1 cellular context compared by ENCODE assay signal in genomic region chr6:31814677-31815024, GRCh38.
TF ChIP-seq lines count a peak whose summit lies in the region.

No MANE protein-coding gene starts in this region.

TF ChIP-seq in HepG2, 621 proteins besides CTCF, POLR2A, EP300 and RAD21 (continued from another document and continues in another):
- TF ChIP-seq SNAPC4 (CRISPR knock-in tag; IDR thresholded peaks at IDR 0.05) (no peak), HMGA1 (CRISPR knock-in tag; conservative IDR thresholded peaks at IDR 0.05) (no peak), HOXA5 (CRISPR knock-in tag; IDR thresholded peaks at IDR 0.05) (0 out of 2 replicates have a peak, but pooled peaks have one; percentile 13), UBTF (CRISPR knock-in tag; IDR thresholded peaks at IDR 0.05) (peak; percentile 21; the same call in 1 of the 2 replicates), AHR (CRISPR knock-in tag; IDR thresholded peaks at IDR 0.05) (no peak), ZNF792 (CRISPR knock-in tag; IDR thresholded peaks at IDR 0.05) (peak; percentile 24), MTF2 (CRISPR knock-in tag; IDR thresholded peaks at IDR 0.05; ENCODE audit: borderline replicate concordance) (no peak), THYN1 (CRISPR knock-in tag; IDR thresholded peaks at IDR 0.05; ENCODE audit: borderline replicate concordance, low read depth) (no peak), KAT8 (CRISPR knock-in tag; IDR thresholded peaks at IDR 0.05) (peak; percentile 27; the same call in 1 of the 2 replicates), ZNF598 (CRISPR knock-in tag; IDR thresholded peaks at IDR 0.05; ENCODE audit: borderline replicate concordance) (no peak), EHMT2 (IDR thresholded peaks at IDR 0.05; ENCODE audit: borderline replicate concordance, low read depth, low read length) (no peak), CHCHD3 (CRISPR knock-in tag; IDR thresholded peaks at IDR 0.05) (no peak), ZNF430 (CRISPR knock-in tag; IDR thresholded peaks at IDR 0.05) (no peak), NFE2L1 (CRISPR knock-in tag; IDR thresholded peaks at IDR 0.05; ENCODE audit: borderline replicate concordance) (no peak), ZNF318 (CRISPR knock-in tag; IDR thresholded peaks at IDR 0.05) (no peak), KLF12 (CRISPR knock-in tag; IDR thresholded peaks at IDR 0.05; ENCODE audit: borderline replicate concordance) (no peak; the same call in 1 of the 2 replicates), FOXA3 (CRISPR knock-in tag; IDR thresholded peaks at IDR 0.05) (peak; percentile 37), ZNF746 (CRISPR knock-in tag; IDR thresholded peaks at IDR 0.05) (no peak), MED1 (CRISPR knock-in tag; IDR thresholded peaks at IDR 0.05) (0 out of 2 replicates have a peak, but pooled peaks have one; percentile 28), SRSF4 (IDR thresholded peaks at IDR 0.05; ENCODE audit: low read depth, low read length, poor library complexity, severe bottlenecking) (no peak), TBL1XR1 (IDR thresholded peaks at IDR 0.05; ENCODE audit: borderline replicate concordance, low read length, partially characterized antibody) (no peak), HNF4A (CRISPR knock-in tag; IDR thresholded peaks at IDR 0.05) (no peak), EZH2 (conservative IDR thresholded peaks at IDR 0.05; ENCODE audit: low read depth, low read length) (no peak), MIER3 (CRISPR knock-in tag; IDR thresholded peaks at IDR 0.05; ENCODE audit: borderline replicate concordance) (no peak), HNRNPL (IDR thresholded peaks at IDR 0.05; ENCODE audit: low read depth, low read length) (no peak), CBX5 (CRISPR knock-in tag; IDR thresholded peaks at IDR 0.05; ENCODE audit: borderline replicate concordance) (no peak), ZNF441 (CRISPR knock-in tag; IDR thresholded peaks at IDR 0.05; ENCODE audit: borderline replicate concordance) (no peak), ZNF678 (CRISPR knock-in tag; IDR thresholded peaks at IDR 0.05) (no peak), ZNF354B (CRISPR knock-in tag; IDR thresholded peaks at IDR 0.05) (no peak), RNF219 (CRISPR knock-in tag; IDR thresholded peaks at IDR 0.05) (no peak), KAT7 (CRISPR knock-in tag; IDR thresholded peaks at IDR 0.05; ENCODE audit: borderline replicate concordance) (0 out of 2 replicates have a peak, but pooled peaks have one; percentile 10)
- TF ChIP-seq, protein P1, sequence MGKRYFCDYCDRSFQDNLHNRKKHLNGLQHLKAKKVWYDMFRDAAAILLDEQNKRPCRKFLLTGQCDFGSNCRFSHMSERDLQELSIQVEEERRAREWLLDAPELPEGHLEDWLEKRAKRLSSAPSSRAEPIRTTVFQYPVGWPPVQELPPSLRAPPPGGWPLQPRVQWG (CRISPR knock-in tag; IDR thresholded peaks at IDR 0.05; ENCODE audit: borderline replicate concordance, low read depth) = no peak
- TF ChIP-seq, protein P2, sequence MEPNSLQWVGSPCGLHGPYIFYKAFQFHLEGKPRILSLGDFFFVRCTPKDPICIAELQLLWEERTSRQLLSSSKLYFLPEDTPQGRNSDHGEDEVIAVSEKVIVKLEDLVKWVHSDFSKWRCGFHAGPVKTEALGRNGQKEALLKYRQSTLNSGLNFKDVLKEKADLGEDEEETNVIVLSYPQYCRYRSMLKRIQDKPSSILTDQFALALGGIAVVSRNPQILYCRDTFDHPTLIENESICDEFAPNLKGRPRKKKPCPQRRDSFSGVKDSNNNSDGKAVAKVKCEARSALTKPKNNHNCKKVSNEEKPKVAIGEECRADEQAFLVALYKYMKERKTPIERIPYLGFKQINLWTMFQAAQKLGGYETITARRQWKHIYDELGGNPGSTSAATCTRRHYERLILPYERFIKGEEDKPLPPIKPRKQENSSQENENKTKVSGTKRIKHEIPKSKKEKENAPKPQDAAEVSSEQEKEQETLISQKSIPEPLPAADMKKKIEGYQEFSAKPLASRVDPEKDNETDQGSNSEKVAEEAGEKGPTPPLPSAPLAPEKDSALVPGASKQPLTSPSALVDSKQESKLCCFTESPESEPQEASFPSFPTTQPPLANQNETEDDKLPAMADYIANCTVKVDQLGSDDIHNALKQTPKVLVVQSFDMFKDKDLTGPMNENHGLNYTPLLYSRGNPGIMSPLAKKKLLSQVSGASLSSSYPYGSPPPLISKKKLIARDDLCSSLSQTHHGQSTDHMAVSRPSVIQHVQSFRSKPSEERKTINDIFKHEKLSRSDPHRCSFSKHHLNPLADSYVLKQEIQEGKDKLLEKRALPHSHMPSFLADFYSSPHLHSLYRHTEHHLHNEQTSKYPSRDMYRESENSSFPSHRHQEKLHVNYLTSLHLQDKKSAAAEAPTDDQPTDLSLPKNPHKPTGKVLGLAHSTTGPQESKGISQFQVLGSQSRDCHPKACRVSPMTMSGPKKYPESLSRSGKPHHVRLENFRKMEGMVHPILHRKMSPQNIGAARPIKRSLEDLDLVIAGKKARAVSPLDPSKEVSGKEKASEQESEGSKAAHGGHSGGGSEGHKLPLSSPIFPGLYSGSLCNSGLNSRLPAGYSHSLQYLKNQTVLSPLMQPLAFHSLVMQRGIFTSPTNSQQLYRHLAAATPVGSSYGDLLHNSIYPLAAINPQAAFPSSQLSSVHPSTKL (CRISPR knock-in tag; IDR thresholded peaks at IDR 0.05) = 0 out of 2 replicates have a peak, but pooled peaks have one; percentile 6
- TF ChIP-seq, protein P3, sequence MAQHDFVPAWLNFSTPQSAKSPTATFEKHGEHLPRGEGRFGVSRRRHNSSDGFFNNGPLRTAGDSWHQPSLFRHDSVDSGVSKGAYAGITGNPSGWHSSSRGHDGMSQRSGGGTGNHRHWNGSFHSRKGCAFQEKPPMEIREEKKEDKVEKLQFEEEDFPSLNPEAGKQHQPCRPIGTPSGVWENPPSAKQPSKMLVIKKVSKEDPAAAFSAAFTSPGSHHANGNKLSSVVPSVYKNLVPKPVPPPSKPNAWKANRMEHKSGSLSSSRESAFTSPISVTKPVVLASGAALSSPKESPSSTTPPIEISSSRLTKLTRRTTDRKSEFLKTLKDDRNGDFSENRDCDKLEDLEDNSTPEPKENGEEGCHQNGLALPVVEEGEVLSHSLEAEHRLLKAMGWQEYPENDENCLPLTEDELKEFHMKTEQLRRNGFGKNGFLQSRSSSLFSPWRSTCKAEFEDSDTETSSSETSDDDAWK (CRISPR knock-in tag; IDR thresholded peaks at IDR 0.05) = no peak
